Comparison of ENCODE assay signal across 8 cellular contexts in genomic region chr19:29665215-29665825, GRCh38. TPM values are rescaled to one million over a fixed set of nuclear protein-coding genes. Genes with fewer than 3 reads are reported as not detected.
DNase-seq lines count a peak whose midpoint lies in the region; ATAC-seq and TF ChIP-seq lines count a peak whose summit lies in the region.

A gene with protein sequence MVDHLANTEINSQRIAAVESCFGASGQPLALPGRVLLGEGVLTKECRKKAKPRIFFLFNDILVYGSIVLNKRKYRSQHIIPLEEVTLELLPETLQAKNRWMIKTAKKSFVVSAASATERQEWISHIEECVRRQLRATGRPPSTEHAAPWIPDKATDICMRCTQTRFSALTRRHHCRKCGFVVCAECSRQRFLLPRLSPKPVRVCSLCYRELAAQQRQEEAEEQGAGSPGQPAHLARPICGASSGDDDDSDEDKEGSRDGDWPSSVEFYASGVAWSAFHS (plus strand): TSS chr19:29665461. CDS start chr19:29673840, 8,379 bp downstream.

- dilution Hi-C loops in mammary epithelial cell (cut with HindIII; ENCODE audit: low sequenced_read_pairs): no loop called here

- peak; percentile 90 for DNase-seq in NK-92 treated with Interleukin-12 subunit alpha and Interleukin-12 subunit beta, amount 100 ng/mL, for 24 hours (lab: John Stamatoyannopoulos, UW)
- no peak for DNase-seq in NK-92 (lab: John Stamatoyannopoulos, UW; ENCODE audit: unreplicated experiment)
- peak; percentile 28 for DNase-seq in NCI-H2029 treated with DMSO at 0.1 percent for 48 hours (lab: John Stamatoyannopoulos, UW)
- DNase-seq in mammary epithelial cell: peak; percentile 78
- peak; percentile 84 for DNase-seq in inferior parietal cortex (ENCODE audit: extremely low spot score)
- DNase-seq in spleen: peak; percentile 97

- TF ChIP-seq POLR2A in spleen (IDR thresholded peaks at IDR 0.05): no peak

- in situ Hi-C loops in mammary epithelial cell (cut with MboI; ENCODE audit: low sequenced_read_pairs in 2 of 2): no loop called here

- H4K20me1 ChIP-seq in mammary epithelial cell (ENCODE audit: insufficient read depth, low read length): no peaks in the 10 kb centered on the region

- CTCF ChIA-PET in mammary epithelial cell (lab: Charles Lee; ENCODE audit: low non-redundant PET): interaction anchor here (1.0 kb wide), 1 partner anchor 55 kb away, joined by 9 read pairs; no protein-coding TSS in a partner anchor

- TF ChIP-seq CTCF in WI38 (IDR thresholded peaks at IDR 0.05; ENCODE audit: low read depth, low read length): no peak
- TF ChIP-seq CTCF in mammary epithelial cell (conservative IDR thresholded peaks at IDR 0.05 in 1 of 2, IDR thresholded peaks at IDR 0.05 in 1 of 2; ENCODE audit: extremely low read depth in 1 of 2, insufficient read depth in 1 of 2, low read depth in 1 of 2, low read length in 2 of 2): no peak
- no peak for TF ChIP-seq CTCF in spleen (IDR thresholded peaks at IDR 0.05 in 8 of 11, conservative IDR thresholded peaks at IDR 0.05 in 3 of 11)

- no peaks in the 10 kb centered on the region for H3K36me3 ChIP-seq in mammary epithelial cell (ENCODE audit: insufficient read depth, low read length)
- peaks cover 0 to 6% (median 0%) of the 10 kb centered on the region in 6 donors for H3K36me3 ChIP-seq in spleen

- H3K4me2 ChIP-seq in mammary epithelial cell (ENCODE audit: insufficient read depth, low read depth, low read length): peak within 1 kb of the TSS; percentile 98

- intact Hi-C loops in mammary epithelial cell (cut with micrococcal nuclease) (loop anchor here (2.0 to 5.0 kb wide), 2 partner anchors 43 to 51 kb away; no protein-coding TSS in a partner anchor), spleen (cut with DNase I; ENCODE audit: low total_unique reads) (loop anchor here (10.0 kb wide), 2 partner anchors 49 to 51 kb away; partner anchors contain the start of gene C19orf12)

- H3K4me3 ChIP-seq in WI38 (ENCODE audit: low read depth, low read length): peak within 1 kb of the TSS; percentile 82
- peak within 1 kb of the TSS; percentile 76 to 79 (median 79) for H3K4me3 ChIP-seq in mammary epithelial cell (replicated peaks in 1 of 3; ENCODE audit: insufficient read depth in 1 of 3, low read depth in 2 of 3, low read length in 3 of 3)
- peak within 1 kb of the TSS; percentile 76 to 98 (median 84) for H3K4me3 ChIP-seq in spleen

- H3K79me2 ChIP-seq in mammary epithelial cell (ENCODE audit: insufficient read depth, low read length): peaks cover 56% of the 10 kb centered on the region

- peak within 1 kb of the TSS; percentile 60 for H3K9ac ChIP-seq in mammary epithelial cell (ENCODE audit: insufficient read depth, low read length)

- H3K27ac ChIP-seq in mammary epithelial cell (ENCODE audit: insufficient read depth, low read depth, low read length) (peak within 1 kb of the TSS; percentile 72), spleen (peak within 1 kb of the TSS; percentile 52 to 93 (median 84))

- H3K4me1 ChIP-seq in mammary epithelial cell (ENCODE audit: insufficient read depth, low read length): peaks cover 58% of the 10 kb centered on the region
- H3K4me1 ChIP-seq in spleen: peaks cover 38 to 83% (median 69%) of the 10 kb centered on the region in 6 donors

- no peaks in the 10 kb centered on the region for H3K9me3 ChIP-seq in mammary epithelial cell (replicated peaks; ENCODE audit: insufficient read depth, low read length)
- no peaks in the 10 kb centered on the region for H3K9me3 ChIP-seq in spleen

- BruUV-seq in mammary epithelial cell (replicated peaks; lab: Mats Ljungman, UMichigan): TSS peak; percentile 8

- WGBS in mammary epithelial cell (ENCODE audit: low coverage, missing lambda C conversion rate): 0% methylated on average over 13 of the region's 75 CpGs
- WGBS in spleen, 5 donors: 1 to 2% (median 1%) methylated on average over 54 to 75 of the region's 75 CpGs; no CpG with 5 or more reads in 1 of the 5 donors

- H3K27me3 ChIP-seq in mammary epithelial cell (ENCODE audit: insufficient read depth, low read length): no peaks in the 10 kb centered on the region
- H3K27me3 ChIP-seq in spleen (replicated peaks in 1 of 7): no peaks in the 10 kb centered on the region

- peak; percentile 83 for ATAC-seq in HG02870 (IDR thresholded peaks at IDR 0.05; ENCODE audit: unreplicated experiment)

- H2AFZ ChIP-seq in mammary epithelial cell (ENCODE audit: low read depth, low read length): peak within 1 kb of the TSS; percentile 81

RNA-seq across cellular contexts. Expression of the gene that starts here (rescaled TPM):
- total RNA-seq in mammary epithelial cell (10 to 100 TPM; 20.6 to 31.2 TPM), spleen (10 to 100 TPM; 12.4 to 28.0 (median 18.5) TPM)
- polyA plus RNA-seq in mammary epithelial cell (12.2 TPM), spleen (10 to 100 TPM in 2 of 3 donors, 1 to 10 TPM in 1; 9.7 to 18.6 (median 10.7) TPM)
- 8.7 TPM for polyA minus RNA-seq in mammary epithelial cell
